8 cellular contexts compared by ENCODE assay signal in genomic region chr1:81801834-81802531, GRCh38. TPM values are rescaled to one million over a fixed set of nuclear protein-coding genes. Genes with fewer than 3 reads are reported as not detected.
DNase-seq lines count a peak whose midpoint lies in the region; TF ChIP-seq lines count a peak whose summit lies in the region.

No MANE protein-coding gene starts in this region.

- peaks cover 5% of the 10 kb centered on the region for H3K27me3 ChIP-seq in endocrine pancreas (ENCODE audit: control insufficient read depth, insufficient read depth, low read length)

- peak overlapping the region; percentile 91 for H3K27ac Mint-ChIP-seq in mesothelial cell of epicardium
- H3K27ac Mint-ChIP-seq in activated T-helper 1 cell treated with anti-CD3 and anti-CD28 coated beads, Interleukin-12 subunit alpha, Interleukin-12 subunit beta, Interleukin-2, Interleukin-4 antibody, amounts not matched to agents 30 ng/mL and 10 ng/mL and 1 ng/mL, durations not matched to agents 14 hours and 24 hours and 36 hours: no peak overlapping the region

- H3K4me1 Mint-ChIP-seq in mesothelial cell of epicardium: peaks cover 39% of the 10 kb centered on the region
- no peaks in the 10 kb centered on the region for H3K4me1 Mint-ChIP-seq in activated T-helper 1 cell treated with anti-CD3 and anti-CD28 coated beads, Interleukin-12 subunit alpha, Interleukin-12 subunit beta, Interleukin-2, Interleukin-4 antibody, amounts not matched to agents 30 ng/mL and 10 ng/mL and 1 ng/mL, durations not matched to agents 14 hours and 24 hours and 36 hours (ENCODE audit: low read depth)

- H3K9me3 ChIP-seq in endocrine pancreas (ENCODE audit: control insufficient read depth, low read length): no peaks in the 10 kb centered on the region

- no peak overlapping the region for H3K4me3 ChIP-seq in endocrine pancreas (ENCODE audit: control insufficient read depth, insufficient read depth, low read length)

- H3K27me3 Mint-ChIP-seq in mesothelial cell of epicardium (ENCODE audit: low read depth): peaks cover 3% of the 10 kb centered on the region
- peaks cover 59% of the 10 kb centered on the region for H3K27me3 Mint-ChIP-seq in activated T-helper 1 cell treated with anti-CD3 and anti-CD28 coated beads, Interleukin-12 subunit alpha, Interleukin-12 subunit beta, Interleukin-2, Interleukin-4 antibody, amounts not matched to agents 30 ng/mL and 10 ng/mL and 1 ng/mL, durations not matched to agents 14 hours and 24 hours and 36 hours (ENCODE audit: insufficient read depth)

- in situ Hi-C loops in GM13977 (cut with MboI; ENCODE audit: low pct_unique_long_range_greater_than_20kb, low sequenced_read_pairs, unreplicated experiment): no loop called here

- peak overlapping the region; percentile 60 for H3K9ac ChIP-seq in endocrine pancreas (ENCODE audit: control insufficient read depth, insufficient read depth, low read length)

- H3K4me3 Mint-ChIP-seq in mesothelial cell of epicardium: peak overlapping the region; percentile 96
- no peak overlapping the region for H3K4me3 Mint-ChIP-seq in activated T-helper 1 cell treated with anti-CD3 and anti-CD28 coated beads, Interleukin-12 subunit alpha, Interleukin-12 subunit beta, Interleukin-2, Interleukin-4 antibody, amounts not matched to agents 30 ng/mL and 10 ng/mL and 1 ng/mL, durations not matched to agents 14 hours and 24 hours and 36 hours

- TF ChIP-seq CTCF in GM13977 (IDR thresholded peaks at IDR 0.05; ENCODE audit: extremely low read depth, insufficient read depth, missing control alignments) (no peak), mesothelial cell of epicardium (IDR thresholded peaks at IDR 0.05; ENCODE audit: unreplicated experiment) (no peak)

- H3K4me1 ChIP-seq in endocrine pancreas (ENCODE audit: control insufficient read depth, insufficient read depth, low read length): peaks cover 5% of the 10 kb centered on the region

- H3K36me3 Mint-ChIP-seq in mesothelial cell of epicardium: no peaks in the 10 kb centered on the region
- no peaks in the 10 kb centered on the region for H3K36me3 Mint-ChIP-seq in activated T-helper 1 cell treated with anti-CD3 and anti-CD28 coated beads, Interleukin-12 subunit alpha, Interleukin-12 subunit beta, Interleukin-2, Interleukin-4 antibody, amounts not matched to agents 30 ng/mL and 10 ng/mL and 1 ng/mL, durations not matched to agents 14 hours and 24 hours and 36 hours (ENCODE audit: low read depth)

- DNase-seq in GM13977 (ENCODE audit: low spot score): peak; percentile 24
- DNase-seq in NCI-H2227 treated with DMSO at 0.1 percent for 48 hours (lab: John Stamatoyannopoulos, UW): peak; percentile 32
- DNase-seq in mesothelial cell of epicardium (ENCODE audit: low spot score in 2 of 2, unreplicated experiment in 2 of 2): peak; percentile 20 to 59
- DNase-seq in activated T-helper 1 cell treated with anti-CD3 and anti-CD28 coated beads, Interleukin-12 subunit alpha, Interleukin-12 subunit beta, Interleukin-2, Interleukin-4 antibody, amounts not matched to agents 30 ng/mL and 10 ng/mL and 1 ng/mL, durations not matched to agents 14 hours and 24 hours and 36 hours (ENCODE audit: low spot score): no peak
- no peak for DNase-seq in mesenteric fat pad (ENCODE audit: low spot score)
- DNase-seq in activated CD4-positive, alpha-beta T cell treated with anti-CD3 and anti-CD28 coated beads, Interleukin-2, amount 50 U/mL, for 48 hours: no peak
- DNase-seq in effector CD4-positive, alpha-beta T cell: no peak

- no peaks in the 10 kb centered on the region for H3K9me3 Mint-ChIP-seq in mesothelial cell of epicardium
- H3K9me3 Mint-ChIP-seq in activated T-helper 1 cell treated with anti-CD3 and anti-CD28 coated beads, Interleukin-12 subunit alpha, Interleukin-12 subunit beta, Interleukin-2, Interleukin-4 antibody, amounts not matched to agents 30 ng/mL and 10 ng/mL and 1 ng/mL, durations not matched to agents 14 hours and 24 hours and 36 hours: no peaks in the 10 kb centered on the region

- intact Hi-C loops in activated T-helper 1 cell treated with anti-CD3 and anti-CD28 coated beads, Interleukin-12 subunit alpha, Interleukin-12 subunit beta, Interleukin-2, Interleukin-4 antibody, amounts not matched to agents 30 ng/mL and 10 ng/mL and 1 ng/mL, durations not matched to agents 14 hours and 24 hours and 36 hours (cut with micrococcal nuclease): no loop called here

- no peaks in the 10 kb centered on the region for H3K36me3 ChIP-seq in endocrine pancreas (ENCODE audit: control insufficient read depth, insufficient read depth, low read length)

RNA-seq across cellular contexts. Expression of gene ADGRL2, which starts 1.2 kb away (rescaled TPM):
- total RNA-seq in mesothelial cell of epicardium (81.5 to 89.8 TPM (median 83.4 TPM) in 3 replicates), mesenteric fat pad (37.1 TPM)
- total RNA-seq in activated T-helper 1 cell treated with anti-CD3 and anti-CD28 coated beads, Interleukin-12 subunit alpha, Interleukin-12 subunit beta, Interleukin-2, Interleukin-4 antibody, amounts not matched to agents 30 ng/mL and 10 ng/mL and 1 ng/mL, durations not matched to agents 14 hours and 24 hours and 36 hours: not detected in 2 replicates

Comparison
In these comparisons a context has a peak if more than half of its experiments do, and no peak if none do; other contexts are left out.
1. DNase-seq: peak in GM13977 (single experiment), NCI-H2227 treated with DMSO at 0.1 percent for 48 hours (single experiment) and mesothelial cell of epicardium (2 of 2); none in activated T-helper 1 cell treated with anti-CD3 and anti-CD28 coated beads, Interleukin-12 subunit alpha, Interleukin-12 subunit beta, Interleukin-2, Interleukin-4 antibody, amounts not matched to agents 30 ng/mL and 10 ng/mL and 1 ng/mL, durations not matched to agents 14 hours and 24 hours and 36 hours (single experiment), mesenteric fat pad (single experiment), activated CD4-positive, alpha-beta T cell treated with anti-CD3 and anti-CD28 coated beads, Interleukin-2, amount 50 U/mL, for 48 hours (0 of 2) and effector CD4-positive, alpha-beta T cell (single experiment).
2. RNA of gene ADGRL2, which starts 1.2 kb away (total RNA-seq): 81.5 to 89.8 TPM in mesothelial cell of epicardium and 37.1 TPM in mesenteric fat pad (single experiment); not detected in activated T-helper 1 cell treated with anti-CD3 and anti-CD28 coated beads, Interleukin-12 subunit alpha, Interleukin-12 subunit beta, Interleukin-2, Interleukin-4 antibody, amounts not matched to agents 30 ng/mL and 10 ng/mL and 1 ng/mL, durations not matched to agents 14 hours and 24 hours and 36 hours; every median in the first group is over 10 times any median in the second.